Comparison of ENCODE assay signal across 16 cellular contexts in the genomic region with DNA sequence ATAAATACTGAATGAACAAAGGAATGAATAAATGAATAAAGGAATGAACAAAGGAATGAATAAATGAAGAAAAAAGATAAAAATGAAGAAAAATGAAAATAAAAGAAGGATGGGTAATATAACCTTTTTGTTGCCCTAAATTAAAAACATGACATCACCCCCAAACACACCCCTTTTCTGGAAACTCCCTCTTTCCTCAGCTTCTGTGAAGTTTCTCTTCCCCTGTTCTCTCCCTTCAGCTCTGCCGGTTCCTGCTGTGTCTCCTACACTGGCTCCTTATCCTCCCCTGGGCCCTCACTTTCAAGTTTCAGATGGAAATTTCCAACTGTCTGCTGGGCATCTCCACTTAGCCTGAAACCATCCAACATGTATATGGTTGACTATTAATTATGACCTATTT. TPM values are rescaled to one million over a fixed set of nuclear protein-coding genes. Genes with fewer than 3 reads are reported as not detected.
"Had no signal": no experiment of that assay in that cellular context is flagged by ENCODE, and none has a peak within 500 bp of the region (broad histone marks: within the 10 kb centered on the region; RNA-seq: fewer than 3 reads in every experiment).

No MANE protein-coding gene starts in this region.

- DNase-seq: activated CD4-positive, alpha-beta memory T cell treated with anti-CD3 and anti-CD28 coated beads, Interleukin-2, amount 10 ng/mL, durations not matched to agents 7 days and 5 days; activated CD4-positive, alpha-beta T cell treated with anti-CD3 and anti-CD28 coated beads for 36 hours; activated CD8-positive, alpha-beta memory T cell treated with anti-CD3 and anti-CD28 coated beads, Interleukin-2, amount 50 U/mL, for 48 hours; activated naive CD4-positive, alpha-beta T cell treated with Interleukin-2 at 50 U/mL for 16 hours; adrenal gland; effector CD8-positive, alpha-beta T cell; kidney; left ventricle myocardium superior; stimulated activated CD4-positive, alpha-beta T cell treated with anti-CD3 and anti-CD28 coated beads, Interleukin-4, amount 100 ng/mL, for 1 hour; T-cell; T1000; transverse colon had no signal

- H3K27me3 ChIP-seq: adrenal gland, transverse colon had no signal

- H3K36me3 ChIP-seq: adrenal gland, transverse colon had no signal

- ATAC-seq: activated CD4-positive, alpha-beta T cell treated with anti-CD3 and anti-CD28 coated beads for 36 hours; left ventricle myocardium superior; T-cell had no signal

- H3K4me1 ChIP-seq: adrenal gland had no signal

- H3K27ac ChIP-seq: adrenal gland, coronary artery, transverse colon, VCaP had no signal

- H3K9me3 ChIP-seq: adrenal gland, transverse colon had no signal

- H3K4me3 ChIP-seq: adrenal gland, coronary artery, transverse colon had no signal

- FAIRE-seq: kidney had no signal

RNA-seq across cellular contexts. Expression of gene RAB3B, which starts 37.9 kb away (rescaled TPM):
- total RNA-seq: cardiac septum, left ventricle myocardium superior, mesenteric fat pad had no signal
